Comparison of ENCODE assay signal across 9 cellular contexts in the genomic region with DNA sequence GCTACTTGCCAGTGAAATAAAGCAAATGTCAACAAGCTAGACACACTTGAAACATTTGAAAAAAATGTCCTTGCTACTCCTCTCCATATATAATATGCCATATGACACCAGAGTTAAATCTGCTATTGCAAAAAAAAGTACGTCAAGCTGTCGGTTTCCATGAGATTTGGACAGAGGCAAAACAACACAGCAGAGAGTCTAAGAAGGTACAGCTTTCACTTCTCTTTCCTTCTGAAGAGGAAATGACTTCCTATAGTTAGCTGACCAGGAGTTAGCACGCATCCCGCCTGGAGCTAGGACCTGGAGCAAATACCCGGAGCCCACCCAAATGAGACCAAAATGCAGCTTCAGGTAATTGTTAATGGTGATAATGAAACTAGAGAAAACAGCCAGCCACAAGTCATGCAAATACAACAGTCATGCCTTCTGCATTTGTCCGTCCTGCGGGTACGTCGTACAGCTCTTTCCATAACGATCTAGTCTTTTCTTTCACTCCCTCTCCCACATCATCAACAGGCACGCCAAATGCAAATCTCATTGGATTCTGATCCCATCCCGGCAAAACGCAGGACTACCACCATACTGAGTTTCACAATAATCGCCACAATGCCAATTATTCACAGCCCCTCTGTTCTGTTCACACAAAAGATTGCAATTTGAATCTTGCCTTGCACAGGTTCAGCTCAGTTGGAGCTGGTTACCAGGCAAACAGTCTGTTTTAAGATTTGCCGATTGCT.
DNase-seq lines count a peak whose midpoint lies in the region; ATAC-seq and TF ChIP-seq lines count a peak whose summit lies in the region.
"Had no signal": no experiment of that assay in that cellular context is flagged by ENCODE, and none has a peak within 500 bp of the region (broad histone marks: within the 10 kb centered on the region; RNA-seq: fewer than 3 reads in every experiment).

No MANE protein-coding gene starts in this region.

- no peak for TF ChIP-seq CTCF in fibroblast of pulmonary artery (IDR thresholded peaks at IDR 0.05; ENCODE audit: low read length, missing control alignments)

- no peaks in the 10 kb centered on the region for H3K36me3 Mint-ChIP-seq in activated CD8-positive, alpha-beta memory T cell treated with anti-CD3 and anti-CD28 coated beads, Interleukin-2, amount 10 ng/mL, durations not matched to agents 7 days and 5 days

- H3K27me3 Mint-ChIP-seq in activated CD8-positive, alpha-beta memory T cell treated with anti-CD3 and anti-CD28 coated beads, Interleukin-2, amount 10 ng/mL, durations not matched to agents 7 days and 5 days: no peaks in the 10 kb centered on the region

- no peak overlapping the region for H3K4me3 ChIP-seq in fibroblast of pulmonary artery (replicated peaks; ENCODE audit: low read depth, low read length)

- H3K27ac Mint-ChIP-seq in activated CD8-positive, alpha-beta memory T cell treated with anti-CD3 and anti-CD28 coated beads, Interleukin-2, amount 10 ng/mL, durations not matched to agents 7 days and 5 days: no peak overlapping the region

- CTCF ChIA-PET in activated CD8-positive, alpha-beta memory T cell treated with anti-CD3 and anti-CD28 coated beads, Interleukin-2, amount 10 ng/mL, durations not matched to agents 7 days and 5 days (lab: Charles Lee): no interaction called here

- ATAC-seq in GM21390 (IDR thresholded peaks at IDR 0.05; ENCODE audit: unreplicated experiment) (peak; percentile 63), left lobe of liver (no peak)
- ATAC-seq in activated CD8-positive, alpha-beta memory T cell treated with anti-CD3 and anti-CD28 coated beads, Interleukin-2, amount 10 ng/mL, durations not matched to agents 7 days and 5 days: no peak

- DNase-seq in AG20443 (ENCODE audit: low spot score) (peak; percentile 13), NCI-H1417 treated with DMSO at 0.1 percent for 48 hours (lab: John Stamatoyannopoulos, UW) (peak; percentile 48), fibroblast of pulmonary artery (ENCODE audit: low read depth) (peak; percentile 1), left lobe of liver (ENCODE audit: low spot score) (no peak), OCI-M2 (lab: John Stamatoyannopoulos, UW; ENCODE audit: unreplicated experiment) (no peak)
- DNase-seq in stimulated activated CD4-positive, alpha-beta T cell treated with anti-CD3 and anti-CD28 coated beads, Interleukin-4, amount 100 ng/mL, for 24 hours: no peak
- no peak for DNase-seq in activated CD8-positive, alpha-beta memory T cell treated with anti-CD3 and anti-CD28 coated beads, Interleukin-2, amount 10 ng/mL, durations not matched to agents 7 days and 5 days
- DNase-seq: Calu3 had no signal

- no peak overlapping the region for H3K4me3 Mint-ChIP-seq in activated CD8-positive, alpha-beta memory T cell treated with anti-CD3 and anti-CD28 coated beads, Interleukin-2, amount 10 ng/mL, durations not matched to agents 7 days and 5 days

- no peaks in the 10 kb centered on the region for H3K4me1 Mint-ChIP-seq in activated CD8-positive, alpha-beta memory T cell treated with anti-CD3 and anti-CD28 coated beads, Interleukin-2, amount 10 ng/mL, durations not matched to agents 7 days and 5 days

- no peaks in the 10 kb centered on the region for H3K9me3 Mint-ChIP-seq in activated CD8-positive, alpha-beta memory T cell treated with anti-CD3 and anti-CD28 coated beads, Interleukin-2, amount 10 ng/mL, durations not matched to agents 7 days and 5 days (ENCODE audit: low read depth)

Comparison
In these comparisons a context has a peak if more than half of its experiments do, and no peak if none do; other contexts are left out.
1. DNase-seq: peak in AG20443 (single experiment), NCI-H1417 treated with DMSO at 0.1 percent for 48 hours (single experiment) and fibroblast of pulmonary artery (single experiment); none in stimulated activated CD4-positive, alpha-beta T cell treated with anti-CD3 and anti-CD28 coated beads, Interleukin-4, amount 100 ng/mL, for 24 hours (single experiment), left lobe of liver (single experiment), OCI-M2 (single experiment) and activated CD8-positive, alpha-beta memory T cell treated with anti-CD3 and anti-CD28 coated beads, Interleukin-2, amount 10 ng/mL, durations not matched to agents 7 days and 5 days (single experiment).